ENCODE assay signal across 1 cellular context in the genomic region with DNA sequence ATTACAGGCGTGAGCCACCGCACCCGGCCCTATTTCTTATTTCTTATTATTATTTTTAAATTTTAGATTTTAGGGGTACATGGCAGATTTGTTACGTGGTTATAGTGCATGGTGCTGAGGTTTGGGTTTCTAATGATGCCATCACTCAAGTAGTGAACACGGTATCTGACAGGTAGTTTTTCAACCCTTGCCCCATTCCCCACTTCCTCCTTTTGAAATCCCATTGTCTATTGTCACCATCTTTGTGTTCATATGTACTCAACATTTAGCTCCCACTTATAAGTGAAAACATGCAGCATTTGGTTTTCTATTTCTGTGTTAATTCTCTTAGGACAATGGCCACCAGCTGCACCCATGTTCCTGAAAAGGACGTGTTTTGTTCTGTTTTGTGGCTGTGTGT.
TF ChIP-seq lines count a peak whose summit lies in the region.

No MANE protein-coding gene starts in this region.

TF ChIP-seq in HCT116, 20 proteins besides CTCF, POLR2A, EP300 and RAD21 (continued from another document):
- TF ChIP-seq SP1 (IDR thresholded peaks at IDR 0.05; ENCODE audit: low read depth) (no peak), POLR2AphosphoS5 (IDR thresholded peaks at IDR 0.05; ENCODE audit: low read depth, low read length) (no peak), YY1 (IDR thresholded peaks at IDR 0.05; ENCODE audit: extremely low read depth, insufficient replicate concordance, low read depth, low read length) (no peak)
TF ChIP-seq in HCT116: peak in this region for 0.
